In genomic region chr7:155190608-155191536, GRCh38 we compare ENCODE assay signal across 8 cellular contexts.
DNase-seq lines count a peak whose midpoint lies in the region; ATAC-seq and TF ChIP-seq lines count a peak whose summit lies in the region.

No MANE protein-coding gene starts in this region.

- peaks cover 5% of the 10 kb centered on the region for H3K9me3 Mint-ChIP-seq in activated T-cell treated with anti-CD3 and anti-CD28 coated beads, Interleukin-2, amount 50 U/mL, for 4 hours

- H3K36me3 ChIP-seq in BE2C (no peaks in the 10 kb centered on the region), neuronal stem cell (replicated peaks in 1 of 2; ENCODE audit: control insufficient read depth in 2 of 2, insufficient read depth in 2 of 2, low read length in 2 of 2) (no peaks in the 10 kb centered on the region), tibial artery (no peaks in the 10 kb centered on the region)

- no peak overlapping the region for H3K14ac ChIP-seq in neuronal stem cell (ENCODE audit: low read length)

- peaks cover 21% of the 10 kb centered on the region for H3K4me1 Mint-ChIP-seq in activated T-cell treated with anti-CD3 and anti-CD28 coated beads, Interleukin-2, amount 50 U/mL, for 4 hours (ENCODE audit: low read depth)

- H3K9me3 ChIP-seq in BE2C (0 out of 2 replicates have a peak, but pooled peaks cover 3% of the 10 kb centered on the region), neuronal stem cell (replicated peaks in 1 of 2; ENCODE audit: control insufficient read depth in 2 of 2, insufficient read depth in 1 of 2, low read depth in 1 of 2, low read length in 2 of 2) (peaks cover 9 to 11% of the 10 kb centered on the region in 2 donors), tibial artery (peaks cover 5 to 15% (median 13%) of the 10 kb centered on the region in 3 donors)

- no peak overlapping the region for H2BK15ac ChIP-seq in neuronal stem cell (ENCODE audit: low read length)

- no CpG with 5 or more reads among the region's 44 CpGs for WGBS in neuronal stem cell (ENCODE audit: extremely low coverage in 2 of 2, insufficient read length in 2 of 2, insufficient replicate concordance in 1 of 2), 2 donors

- no peak overlapping the region for H3K4ac ChIP-seq in neuronal stem cell (ENCODE audit: low read length)

- no peaks in the 10 kb centered on the region for H3K79me1 ChIP-seq in neuronal stem cell (ENCODE audit: low read depth, low read length)

- H3K27ac ChIP-seq in neuronal stem cell (replicated peaks; ENCODE audit: low read length): no peak overlapping the region
- H3K27ac ChIP-seq in tibial artery: no peak overlapping the region

- H3K4me3 Mint-ChIP-seq in activated T-cell treated with anti-CD3 and anti-CD28 coated beads, Interleukin-2, amount 50 U/mL, for 4 hours: no peak overlapping the region

- H3K27me3 Mint-ChIP-seq in activated T-cell treated with anti-CD3 and anti-CD28 coated beads, Interleukin-2, amount 50 U/mL, for 4 hours (ENCODE audit: low read depth): peaks cover 8% of the 10 kb centered on the region

- H2AFZ ChIP-seq in neuronal stem cell (ENCODE audit: low read length): no peak overlapping the region

- H3K4me1 ChIP-seq in BE2C (no peaks in the 10 kb centered on the region), neuronal stem cell (ENCODE audit: control insufficient read depth in 2 of 2, insufficient read depth in 1 of 2, low read depth in 1 of 2, low read length in 2 of 2) (peaks cover 0 to 6% of the 10 kb centered on the region in 2 donors), tibial artery (peaks cover 0 to 6% (median 2%) of the 10 kb centered on the region in 4 donors)

- no peak overlapping the region for H3K9ac ChIP-seq in neuronal stem cell (ENCODE audit: low read depth, low read length, poor library complexity)

- TF ChIP-seq CTCF in BE2C (IDR thresholded peaks at IDR 0.05; ENCODE audit: low read depth, low read length) (peak; percentile 84), fibroblast of the aortic adventitia (IDR thresholded peaks at IDR 0.05; ENCODE audit: insufficient read depth, low read length) (peak; percentile 89), tibial artery (IDR thresholded peaks at IDR 0.05) (peak; percentile 85 to 89)

- no peak overlapping the region for H2BK120ac ChIP-seq in neuronal stem cell (ENCODE audit: low read depth, low read length)

- no peak overlapping the region for H4K8ac ChIP-seq in neuronal stem cell (ENCODE audit: low read depth, low read length)

- H2BK12ac ChIP-seq in neuronal stem cell (ENCODE audit: low read length): no peak overlapping the region

- no peaks in the 10 kb centered on the region for H3K36me3 Mint-ChIP-seq in activated T-cell treated with anti-CD3 and anti-CD28 coated beads, Interleukin-2, amount 50 U/mL, for 4 hours (ENCODE audit: insufficient read depth)

- H3K18ac ChIP-seq in neuronal stem cell (ENCODE audit: low read length): no peak overlapping the region

- H3K4me2 ChIP-seq in neuronal stem cell (ENCODE audit: insufficient read depth, low read length, poor library complexity, severe bottlenecking): no peak overlapping the region

- H3K4me3 ChIP-seq in BE2C (ENCODE audit: low read depth, low read length) (peak overlapping the region; percentile 34), fibroblast of the aortic adventitia (ENCODE audit: low read depth, low read length) (peak overlapping the region; percentile 44), neuronal stem cell (ENCODE audit: low read length in 2 of 2) (no peak overlapping the region), tibial artery (no peak overlapping the region)

- H3K27me3 ChIP-seq in BE2C (no peaks in the 10 kb centered on the region), neuronal stem cell (ENCODE audit: control insufficient read depth in 3 of 3, insufficient read depth in 3 of 3, low read depth in 1 of 3, low read length in 3 of 3) (peaks cover 0 to 18% (median 0%) of the 10 kb centered on the region in 3 experiments), tibial artery (peaks cover 0 to 28% of the 10 kb centered on the region in 2 donors)

- ATAC-seq in GM19455 (IDR thresholded peaks at IDR 0.05; ENCODE audit: unreplicated experiment) (peak; percentile 51), GM19395 (IDR thresholded peaks at IDR 0.05; ENCODE audit: unreplicated experiment) (no peak)
- ATAC-seq in activated T-cell treated with anti-CD3 and anti-CD28 coated beads, Interleukin-2, amount 50 U/mL, for 4 hours: peak; percentile 58 to 77

- H4K91ac ChIP-seq in neuronal stem cell (ENCODE audit: low read depth, low read length, poor library complexity): no peak overlapping the region

- no peak overlapping the region for H2BK5ac ChIP-seq in neuronal stem cell (ENCODE audit: low read length)

- DNase-seq in BE2C: peak; percentile 53
- DNase-seq in NCI-H226: peak; percentile 24
- DNase-seq in activated T-cell treated with anti-CD3 and anti-CD28 coated beads, Interleukin-2, amount 50 U/mL, for 4 hours: peak; percentile 68
- peak; percentile 19 for DNase-seq in fibroblast of the aortic adventitia (ENCODE audit: low read depth)
- peak; percentile 37 for DNase-seq in neuronal stem cell (ENCODE audit: low spot score)
- DNase-seq in tibial artery: no peak

- no peak overlapping the region for H3K23ac ChIP-seq in neuronal stem cell (ENCODE audit: low read depth, low read length, poor library complexity)

- intact Hi-C loops in tibial artery (cut with DNase I; ENCODE audit: low total_unique reads): loop anchor here (2.0 to 10.0 kb wide), 2 partner anchors 104 to 154 kb away; partner anchors contain the start of gene INSIG1

- peak overlapping the region; percentile 33 for H2AK5ac ChIP-seq in neuronal stem cell (ENCODE audit: low read depth, low read length)

Comparison
In these comparisons a context has a peak if more than half of its experiments do, and no peak if none do; other contexts are left out.
1. DNase-seq: peak in BE2C (single experiment), NCI-H226 (single experiment), activated T-cell treated with anti-CD3 and anti-CD28 coated beads, Interleukin-2, amount 50 U/mL, for 4 hours (single experiment), fibroblast of the aortic adventitia (single experiment) and neuronal stem cell (single experiment); none in tibial artery (0 of 2).
2. H3K4me3 ChIP-seq: peak in BE2C (single experiment) and fibroblast of the aortic adventitia (single experiment); none in neuronal stem cell (0 of 2) and tibial artery (0 of 2).
3. Peak in every context shown above with its lines, with median percentiles within 50 percentile points of each other: CTCF ChIP-seq.